In genomic region chr15:67024322-67024997, GRCh38 we compare ENCODE assay signal across 8 cellular contexts. TPM values are rescaled to one million over a fixed set of nuclear protein-coding genes. Genes with fewer than 3 reads are reported as not detected.
DNase-seq lines count a peak whose midpoint lies in the region; ATAC-seq and TF ChIP-seq lines count a peak whose summit lies in the region.

No MANE protein-coding gene starts in this region.

- POLR2A ChIA-PET in naive thymus-derived CD8-positive, alpha-beta T cell (lab: Charles Lee): no interaction called here

- WGBS in heart left ventricle, 4 donors: 33 to 46% (median 34%) methylated on average over 5 of the region's 5 CpGs

- intact Hi-C loops in heart left ventricle (cut with DNase I): loop anchor here in 1 of 10 donors (5.0 kb wide), 1 partner anchor 43 kb away; the partner anchor contains the start of gene SMAD3

- peak overlapping the region; percentile 8 for H3K4me3 Mint-ChIP-seq in activated naive CD4-positive, alpha-beta T cell treated with anti-CD3 and anti-CD28 coated beads, Interleukin-2, amount 50 U/mL, for 24 hours
- H3K4me3 Mint-ChIP-seq in naive thymus-derived CD8-positive, alpha-beta T cell: no peak overlapping the region

- H3K27me3 ChIP-seq in heart left ventricle: no peaks in the 10 kb centered on the region

- H3K27ac Mint-ChIP-seq in activated naive CD4-positive, alpha-beta T cell treated with anti-CD3 and anti-CD28 coated beads, Interleukin-2, amount 50 U/mL, for 24 hours: peak overlapping the region; percentile 66
- peak overlapping the region in 4 of 10 donors; percentile 19 to 68 (median 39) for H3K27ac Mint-ChIP-seq in naive thymus-derived CD8-positive, alpha-beta T cell

- H3K4me1 ChIP-seq in heart left ventricle: peaks cover 7 to 68% (median 33%) of the 10 kb centered on the region in 12 donors

- H3K36me3 Mint-ChIP-seq in activated naive CD4-positive, alpha-beta T cell treated with anti-CD3 and anti-CD28 coated beads, Interleukin-2, amount 50 U/mL, for 24 hours: no peaks in the 10 kb centered on the region
- no peaks in the 10 kb centered on the region for H3K36me3 Mint-ChIP-seq in naive thymus-derived CD8-positive, alpha-beta T cell

- no peaks in the 10 kb centered on the region for H3K9me3 ChIP-seq in heart left ventricle

- DNase-seq in DMS53 (lab: John Stamatoyannopoulos, UW) (peak; percentile 81), M059J (ENCODE audit: low read depth) (peak; percentile 97), heart left ventricle (peak in 4 of 5 donors; percentile 78 to 84 (median 80)), retinal pigment epithelial cell (ENCODE audit: low read depth) (peak; percentile 78), NCI-H1105 (lab: John Stamatoyannopoulos, UW) (no peak), germinal center (ENCODE audit: low spot score) (no peak)
- DNase-seq in naive thymus-derived CD8-positive, alpha-beta T cell: no peak

- H3K4me3 ChIP-seq in heart left ventricle: no peak overlapping the region
- H3K4me3 ChIP-seq in retinal pigment epithelial cell (ENCODE audit: low read length): no peak overlapping the region

- peak overlapping the region; percentile 35 to 83 (median 66) for H3K27ac ChIP-seq in heart left ventricle

- peaks cover 27% of the 10 kb centered on the region for H3K4me1 Mint-ChIP-seq in activated naive CD4-positive, alpha-beta T cell treated with anti-CD3 and anti-CD28 coated beads, Interleukin-2, amount 50 U/mL, for 24 hours
- peaks cover 3 to 20% (median 5%) of the 10 kb centered on the region in 4 donors for H3K4me1 Mint-ChIP-seq in naive thymus-derived CD8-positive, alpha-beta T cell

- H3K9me3 Mint-ChIP-seq in activated naive CD4-positive, alpha-beta T cell treated with anti-CD3 and anti-CD28 coated beads, Interleukin-2, amount 50 U/mL, for 24 hours: no peaks in the 10 kb centered on the region
- no peaks in the 10 kb centered on the region for H3K9me3 Mint-ChIP-seq in naive thymus-derived CD8-positive, alpha-beta T cell

- peaks cover 2% of the 10 kb centered on the region for H3K27me3 Mint-ChIP-seq in activated naive CD4-positive, alpha-beta T cell treated with anti-CD3 and anti-CD28 coated beads, Interleukin-2, amount 50 U/mL, for 24 hours
- H3K27me3 Mint-ChIP-seq in naive thymus-derived CD8-positive, alpha-beta T cell: peaks cover 0 to 1% (median 0%) of the 10 kb centered on the region in 5 donors

- TF ChIP-seq CTCF in heart left ventricle (IDR thresholded peaks at IDR 0.05) (no peak), retinal pigment epithelial cell (conservative IDR thresholded peaks at IDR 0.05; ENCODE audit: low read depth, low read length) (no peak)

- no peak for TF ChIP-seq POLR2A in heart left ventricle (IDR thresholded peaks at IDR 0.05)

- no peaks in the 10 kb centered on the region for H3K36me3 ChIP-seq in heart left ventricle

- ATAC-seq in heart left ventricle: peak; percentile 72 to 96 (median 94)
- ATAC-seq in naive thymus-derived CD8-positive, alpha-beta T cell: no peak

RNA-seq across cellular contexts. Expression of gene SMAD3, which starts 40.9 kb away (rescaled TPM):
- total RNA-seq in M059J (2014; rRNA removed; shearing (Covaris generic)): 32.6 and 46.7 TPM in 2 replicates
- 10 to 100 TPM; 12.1 to 34.3 (median 16.3) TPM for total RNA-seq in heart left ventricle
- polyA plus RNA-seq in heart left ventricle: 1 to 10 TPM; 5.6 to 9.8 TPM
- total RNA-seq in naive thymus-derived CD8-positive, alpha-beta T cell: 10 to 100 TPM; 53.1 to 55.4 TPM
- polyA plus RNA-seq in naive thymus-derived CD8-positive, alpha-beta T cell: 1 to 10 TPM in 2 of 3 donors, under 1 TPM in 1; 0.57 to 4.2 (median 1.7) TPM

Comparison
In these comparisons a context has a peak if more than half of its experiments do, and no peak if none do; other contexts are left out.
1. DNase-seq: peak in DMS53 (single experiment), M059J (single experiment), heart left ventricle (4 of 5) and retinal pigment epithelial cell (single experiment); none in NCI-H1105 (single experiment), naive thymus-derived CD8-positive, alpha-beta T cell (0 of 10) and germinal center (single experiment).
2. ATAC-seq: peak in heart left ventricle (4 of 4); none in naive thymus-derived CD8-positive, alpha-beta T cell (0 of 2).